17 cellular contexts compared by ENCODE assay signal in genomic region chr15:76756371-76756770, GRCh38.
DNase-seq lines count a peak whose midpoint lies in the region; ATAC-seq, FAIRE-seq and TF ChIP-seq lines count a peak whose summit lies in the region.
"Had no signal": no experiment of that assay in that cellular context is flagged by ENCODE, and none has a peak within 500 bp of the region (broad histone marks: within the 10 kb centered on the region; RNA-seq: fewer than 3 reads in every experiment).

No MANE protein-coding gene starts in this region.

- no peak for TF ChIP-seq CTCF in AG10803 (conservative IDR thresholded peaks at IDR 0.05; ENCODE audit: low read length)
- TF ChIP-seq CTCF in IMR-90 (conservative IDR thresholded peaks at IDR 0.05; ENCODE audit: low read depth, low read length), result no peak
- TF ChIP-seq CTCF in cardiac fibroblast (IDR thresholded peaks at IDR 0.05; ENCODE audit: low read depth, low read length), result no peak
- TF ChIP-seq CTCF in OCI-LY7 (conservative IDR thresholded peaks at IDR 0.05; ENCODE audit: low read length), result no peak

- H3K36me3 ChIP-seq in IMR-90 (ENCODE audit: control insufficient read depth, insufficient read depth, low read length), result no peaks in the 10 kb centered on the region
- H3K36me3 ChIP-seq in OCI-LY7 (ENCODE audit: insufficient read depth, low read length), result no peaks in the 10 kb centered on the region

- H3K9me3 ChIP-seq in IMR-90 (ENCODE audit: control insufficient read depth, insufficient read depth, low read length) (no peaks in the 10 kb centered on the region), OCI-LY7 (ENCODE audit: low read length) (no peaks in the 10 kb centered on the region)
- H3K9me3 ChIP-seq: BLaER1 had no signal

- H3K4ac ChIP-seq in IMR-90 (ENCODE audit: low read depth, low read length), result no peak overlapping the region

- H2BK120ac ChIP-seq in IMR-90 (ENCODE audit: low read depth, low read length), result no peak overlapping the region

- H3K27ac ChIP-seq in IMR-90 (ENCODE audit: insufficient read depth, low read length) (no peak overlapping the region), OCI-LY7 (ENCODE audit: low read depth, low read length, poor library complexity, severe bottlenecking) (no peak overlapping the region)
- H3K27ac ChIP-seq: BLaER1, HL-60 had no signal

- no peak overlapping the region for H4K5ac ChIP-seq in IMR-90 (ENCODE audit: low read depth, low read length)

- H3K4me1 ChIP-seq in IMR-90 (ENCODE audit: control insufficient read depth, insufficient read depth, low read length) (no peaks in the 10 kb centered on the region), OCI-LY7 (ENCODE audit: insufficient read depth, low read length, poor library complexity, severe bottlenecking) (no peaks in the 10 kb centered on the region)
- H3K4me1 ChIP-seq: BLaER1 had no signal

- H2BK15ac ChIP-seq in IMR-90 (ENCODE audit: low read depth, low read length), result no peak overlapping the region

- POLR2A ChIA-PET in IMR-90 (lab: Charles Lee; ENCODE audit: unreplicated experiment), result no interaction called here
- POLR2A ChIA-PET in OCI-LY7 (lab: Charles Lee), result interaction anchor here (0.8 to 1.1 kb wide), 2 partner anchors 23 to 27 kb away, joined by 3 to 6 read pairs; no protein-coding TSS in a partner anchor

- no peak overlapping the region for H3K23ac ChIP-seq in IMR-90 (ENCODE audit: low read depth, low read length)

- H3K4me2 ChIP-seq in IMR-90 (ENCODE audit: low read depth, low read length) (no peak overlapping the region), OCI-LY7 (ENCODE audit: low read length) (no peak overlapping the region)
- H3K4me2 ChIP-seq: BLaER1 had no signal

- H3K9ac ChIP-seq in IMR-90 (ENCODE audit: low read depth, low read length), result no peak overlapping the region
- H3K9ac ChIP-seq: BLaER1 had no signal

- peak; percentile 37; the same call in 1 of the 2 replicates for ATAC-seq in IMR-90 (ENCODE audit: low read depth)
- ATAC-seq: Panc1 had no signal

- H3K14ac ChIP-seq in IMR-90 (replicated peaks; ENCODE audit: low read depth, low read length), result no peak overlapping the region

- no peak overlapping the region for H3K56ac ChIP-seq in IMR-90 (ENCODE audit: extremely low read depth, insufficient read depth, low read length)

- BruUV-seq in IMR-90 (replicated peaks; lab: Mats Ljungman, UMichigan) (no TSS peak), OCI-LY7 (replicated peaks; lab: Mats Ljungman, UMichigan) (no TSS peak)

- no peaks in the 10 kb centered on the region for H3K79me1 ChIP-seq in IMR-90 (ENCODE audit: low read depth in 1 of 2, low read length in 2 of 2)

- CTCF ChIA-PET in IMR-90 (lab: Yijun Ruan, JAX) (no interaction called here), OCI-LY7 (lab: Charles Lee; ENCODE audit: unreplicated experiment) (no interaction called here)

- no peaks in the 10 kb centered on the region for H3K9me2 ChIP-seq in OCI-LY7 (ENCODE audit: insufficient read depth, low read length)

- H3K27me3 ChIP-seq in IMR-90 (ENCODE audit: control insufficient read depth, insufficient read depth, low read length), result no peaks in the 10 kb centered on the region
- H3K27me3 ChIP-seq: BLaER1 had no signal

- no peak for TF ChIP-seq POLR2A in IMR-90 (IDR thresholded peaks at IDR 0.05; ENCODE audit: low read depth, low read length)
- TF ChIP-seq POLR2A in GM12891 (IDR thresholded peaks at IDR 0.05; ENCODE audit: low read depth, low read length), result no peak

- in situ Hi-C loops in IMR-90 (cut with MboI; ENCODE audit: low sequenced_read_pairs), result no loop called here

- no peak overlapping the region for H3K18ac ChIP-seq in IMR-90 (ENCODE audit: low read depth, low read length)

- dilution Hi-C loops in IMR-90 (cut with HindIII; ENCODE audit: low sequenced_read_pairs, unreplicated experiment), result no loop called here

- H4K8ac ChIP-seq in IMR-90 (ENCODE audit: low read depth in 2 of 2, low read length in 2 of 2), result no peak overlapping the region

- H4K20me1 ChIP-seq in IMR-90 (ENCODE audit: insufficient read depth, low read length) (no peaks in the 10 kb centered on the region), OCI-LY7 (ENCODE audit: insufficient read depth, low read length) (no peaks in the 10 kb centered on the region)
- H4K20me1 ChIP-seq: BLaER1 had no signal

- intact Hi-C loops in IMR-90 (cut with micrococcal nuclease) (no loop called here), OCI-LY7 (cut with micrococcal nuclease; ENCODE audit: unreplicated experiment) (no loop called here)

- peak; percentile 32 for DNase-seq in AG10803 (ENCODE audit: low read depth)
- peak; percentile 42 for DNase-seq in IMR-90
- DNase-seq in cardiac fibroblast (ENCODE audit: low read depth in 2 of 2), result peak; percentile 58 to 61
- DNase-seq in non-pigmented ciliary epithelial cell (ENCODE audit: low read depth), result peak; percentile 8
- DNase-seq in stimulated activated naive CD4-positive, alpha-beta T cell treated with Interleukin-2 at 50 U/mL for 16 hours (lab: John Stamatoyannopoulos, UW), result no peak
- no peak for DNase-seq in NCI-H2081 (lab: John Stamatoyannopoulos, UW)
- no peak for DNase-seq in GM12891 (ENCODE audit: insufficient read length, low spot score)
- no peak for DNase-seq in OCI-LY7 (ENCODE audit: low spot score)
- DNase-seq: CD4-positive, alpha-beta memory T cell; H9; Karpas-422; NCI-H1436; NCI-H1930; NCI-H526 had no signal

- H4K91ac ChIP-seq in IMR-90 (ENCODE audit: insufficient read depth, low read depth, low read length), result no peak overlapping the region

- H3K79me2 ChIP-seq in OCI-LY7 (ENCODE audit: insufficient read depth, low read depth, low read length), result no peaks in the 10 kb centered on the region

- H3K9me1 ChIP-seq in IMR-90 (ENCODE audit: insufficient read depth, low read length), result no peaks in the 10 kb centered on the region

- H3K4me3 ChIP-seq in AG10803 (ENCODE audit: low read length) (no peak overlapping the region), IMR-90 (ENCODE audit: insufficient read depth, low read depth, low read length) (no peak overlapping the region), cardiac fibroblast (replicated peaks in 1 of 2; ENCODE audit: low read depth in 2 of 2, low read length in 2 of 2) (no peak overlapping the region), OCI-LY7 (ENCODE audit: low read depth, low read length, poor library complexity, severe bottlenecking) (no peak overlapping the region)
- H3K4me3 ChIP-seq: BLaER1 had no signal

- no peak overlapping the region for H2AK5ac ChIP-seq in IMR-90 (ENCODE audit: low read depth, low read length)

- H2BK5ac ChIP-seq in IMR-90 (ENCODE audit: low read depth, low read length, poor library complexity, severe bottlenecking), result no peak overlapping the region

- no peak overlapping the region for H2BK20ac ChIP-seq in IMR-90 (ENCODE audit: low read depth, low read length)

- no peak overlapping the region for H2AK9ac ChIP-seq in IMR-90 (replicated peaks; ENCODE audit: low read depth, low read length, poor library complexity)

- H2AFZ ChIP-seq in IMR-90 (replicated peaks; ENCODE audit: low read length, poor library complexity) (no peak overlapping the region), OCI-LY7 (ENCODE audit: low read length) (no peak overlapping the region)

- FAIRE-seq in GM12891 (lab: Jason Lieb, UNC), result no peak

- TF ChIP-seq RAD21 in IMR-90 (IDR thresholded peaks at IDR 0.05; ENCODE audit: low read length), result no peak

TF ChIP-seq in IMR-90, 13 proteins besides CTCF, POLR2A, EP300 and RAD21:
- TF ChIP-seq CEBPB (IDR thresholded peaks at IDR 0.05; ENCODE audit: low read depth, low read length) (peak; percentile 33; the same call in 1 of the 2 replicates), CHD1 (IDR thresholded peaks at IDR 0.05; ENCODE audit: low read depth, low read length) (no peak)

TF ChIP-seq in GM12891, 5 proteins besides CTCF, POLR2A, EP300 and RAD21:
- TF ChIP-seq TAF1 (IDR thresholded peaks at IDR 0.05; ENCODE audit: low read depth, low read length), result no peak

Comparison
In these comparisons a context has a peak if more than half of its experiments do, and no peak if none do; other contexts are left out.
1. DNase-seq: peak in AG10803 (single experiment), IMR-90 (single experiment), cardiac fibroblast (2 of 2) and non-pigmented ciliary epithelial cell (single experiment); none in stimulated activated naive CD4-positive, alpha-beta T cell treated with Interleukin-2 at 50 U/mL for 16 hours (single experiment), NCI-H2081 (0 of 2), GM12891 (single experiment) and OCI-LY7 (single experiment).